Comparison of ENCODE assay signal across 9 cellular contexts in the genomic region with DNA sequence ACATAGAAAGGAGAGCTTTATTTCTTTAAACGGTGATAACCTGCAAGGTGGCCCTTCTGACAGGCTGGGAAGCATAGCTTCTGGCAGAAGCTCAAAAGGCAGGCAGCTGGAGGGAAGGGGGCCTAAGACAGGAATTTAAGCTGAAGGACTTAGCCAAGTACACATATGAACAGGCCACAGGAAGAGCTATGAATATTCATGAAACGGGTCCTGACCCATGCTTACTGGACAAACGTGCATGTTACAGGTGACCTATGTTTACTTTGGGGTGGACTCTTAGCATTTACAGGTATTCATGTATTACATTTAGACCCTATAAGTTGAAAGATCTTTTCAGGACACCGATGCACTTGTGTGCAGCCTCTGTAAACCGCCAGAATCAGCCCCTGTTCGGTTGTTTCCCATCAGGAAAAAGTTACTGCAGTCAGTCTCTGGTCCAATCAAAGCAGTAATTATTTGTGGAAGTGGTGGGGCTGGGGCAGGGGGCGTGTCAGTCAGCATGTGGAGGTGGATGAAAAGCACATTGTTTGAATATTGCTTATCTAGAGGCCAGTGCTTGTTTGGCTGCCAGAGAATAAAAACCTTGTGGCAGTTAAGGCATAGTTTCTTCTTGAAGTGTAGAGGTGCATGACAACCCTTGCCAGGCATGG. TPM values are rescaled to one million over a fixed set of nuclear protein-coding genes. Genes with fewer than 3 reads are reported as not detected.
DNase-seq lines count a peak whose midpoint lies in the region; ATAC-seq, FAIRE-seq and TF ChIP-seq lines count a peak whose summit lies in the region.
"Had no signal": no experiment of that assay in that cellular context is flagged by ENCODE, and none has a peak within 500 bp of the region (broad histone marks: within the 10 kb centered on the region; RNA-seq: fewer than 3 reads in every experiment).

No MANE protein-coding gene starts in this region.

- H3K36me3 ChIP-seq in RWPE2 (ENCODE audit: low read depth), result peaks cover 4% of the 10 kb centered on the region; the same call in 1 of the 2 replicates
- H3K36me3 ChIP-seq in esophagus squamous epithelium, result peaks cover 0 to 24% (median 4%) of the 10 kb centered on the region in 3 donors
- H3K36me3 ChIP-seq in small intestine (ENCODE audit: control insufficient read depth in 2 of 2, insufficient read depth in 2 of 2, low read length in 2 of 2), result no peaks in the 10 kb centered on the region

- H3K4me1 ChIP-seq in RWPE2 (ENCODE audit: insufficient read depth, poor library complexity, severe bottlenecking) (peaks cover 9% of the 10 kb centered on the region), esophagus squamous epithelium (peaks cover 18 to 55% (median 30%) of the 10 kb centered on the region in 3 donors), small intestine (ENCODE audit: control insufficient read depth in 2 of 2, insufficient read depth in 1 of 2, low read depth in 1 of 2, low read length in 1 of 2) (peaks cover 4 to 6% of the 10 kb centered on the region in 2 donors)

- peak; percentile 29 for DNase-seq in NCI-H748 (lab: John Stamatoyannopoulos, UW; ENCODE audit: unreplicated experiment)
- DNase-seq in NCI-H748 treated with DMSO at 0.1 percent for 48 hours (lab: John Stamatoyannopoulos, UW), result no peak
- DNase-seq in RWPE2 (ENCODE audit: low spot score), result no peak
- DNase-seq in esophagus squamous epithelium (lab: John Stamatoyannopoulos, UW), result no peak
- peak; percentile 6 for DNase-seq in small intestine
- no peak for DNase-seq in retina
- no peak for DNase-seq in medulla oblongata (ENCODE audit: extremely low spot score)
- DNase-seq: aorta had no signal

- H3K4me3 ChIP-seq in RWPE2 (ENCODE audit: severe bottlenecking) (no peak overlapping the region), esophagus squamous epithelium (peak overlapping the region in 2 of 4 donors; percentile 58 to 65), small intestine (ENCODE audit: low read depth in 1 of 2, low read length in 2 of 2) (no peak overlapping the region)

- no peaks in the 10 kb centered on the region for H3K9me3 ChIP-seq in RWPE2 (ENCODE audit: severe bottlenecking)
- no peaks in the 10 kb centered on the region for H3K9me3 ChIP-seq in esophagus squamous epithelium
- H3K9me3 ChIP-seq in small intestine (ENCODE audit: control insufficient read depth, low read depth), result no peaks in the 10 kb centered on the region

- no peak for TF ChIP-seq POLR2A in esophagus squamous epithelium (IDR thresholded peaks at IDR 0.05)

- FAIRE-seq in small intestine (lab: Jason Lieb, UNC), result no peak

- no peak for TF ChIP-seq CTCF in RWPE2 (IDR thresholded peaks at IDR 0.05; ENCODE audit: poor library complexity, severe bottlenecking)
- no peak for TF ChIP-seq CTCF in esophagus squamous epithelium (IDR thresholded peaks at IDR 0.05)

- no peaks in the 10 kb centered on the region for H3K27me3 ChIP-seq in RWPE2 (ENCODE audit: insufficient read depth, poor library complexity, severe bottlenecking)
- H3K27me3 ChIP-seq in esophagus squamous epithelium, result no peaks in the 10 kb centered on the region
- H3K27me3 ChIP-seq in small intestine (ENCODE audit: control insufficient read depth in 2 of 2, insufficient read depth in 2 of 2, low read length in 2 of 2), result no peaks in the 10 kb centered on the region

- 50 to 53% methylated on average over 6 to 7 of the region's 7 CpGs for WGBS in esophagus squamous epithelium, 2 donors
- WGBS in small intestine, 3 donors, result 16 to 49% (median 32%) methylated on average over 7 of the region's 7 CpGs

- H3K27ac ChIP-seq in RWPE2 (ENCODE audit: poor library complexity, severe bottlenecking) (peak overlapping the region; percentile 68), esophagus squamous epithelium (peak overlapping the region; percentile 96 to 98 (median 98)), small intestine (ENCODE audit: low read depth in 1 of 2, low read length in 1 of 2) (peak overlapping the region; percentile 37 to 99)

- ATAC-seq in RWPE2 (ENCODE audit: low read depth) (no peak), GM18907 (IDR thresholded peaks at IDR 0.05; ENCODE audit: unreplicated experiment) (no peak)

- intact Hi-C loops in esophagus squamous epithelium (cut with DNase I), result no loop called here

RNA-seq across cellular contexts. Expression of a gene that starts 2.9 kb away (rescaled TPM):
- 10 to 100 TPM in 1 of 4 donors, 1 to 10 TPM in 3; 3.4 to 11.8 (median 5.1) TPM for total RNA-seq in esophagus squamous epithelium
- 1 to 10 TPM; 3.2 to 5.8 (median 3.8) TPM for polyA plus RNA-seq in small intestine

RNA-seq across cellular contexts. Expression of a gene that starts 8.5 kb away (rescaled TPM):
- total RNA-seq in esophagus squamous epithelium, result 10 to 100 TPM; 21.3 to 43.0 (median 38.0) TPM
- polyA plus RNA-seq in small intestine, result 10 to 100 TPM in 2 of 3 donors, 1 to 10 TPM in 1; 4.9 to 22.2 (median 12.4) TPM

Comparison
In these comparisons a context has a peak if more than half of its experiments do, and no peak if none do; other contexts are left out.
1. DNase-seq: peak in NCI-H748 (single experiment) and small intestine (single experiment); none in NCI-H748 treated with DMSO at 0.1 percent for 48 hours (single experiment), RWPE2 (single experiment), esophagus squamous epithelium (single experiment), retina (single experiment) and medulla oblongata (single experiment).
2. Peak in every context shown above with its lines, with median percentiles within 50 percentile points of each other: H3K27ac ChIP-seq.